ENCODE assay signal across 1 cellular context in genomic region chrX:13794417-13794816, GRCh38.
TF ChIP-seq lines count a peak whose summit lies in the region.

No MANE protein-coding gene starts in this region.

TF ChIP-seq in GM23338, 12 proteins besides CTCF, POLR2A, EP300 and RAD21 (continued from another document):
- TF ChIP-seq REST (IDR thresholded peaks at IDR 0.05; ENCODE audit: unreplicated experiment), result no peak
- TF ChIP-seq STAT1 (IDR thresholded peaks at IDR 0.05; ENCODE audit: unreplicated experiment), result no peak
- no peak for TF ChIP-seq CREB1 (CRISPR knock-in tag; IDR thresholded peaks at IDR 0.05; ENCODE audit: low read depth)
- no peak for TF ChIP-seq EZH2phosphoT487 (IDR thresholded peaks at IDR 0.05; ENCODE audit: unreplicated experiment)
- TF ChIP-seq EZH2 (IDR thresholded peaks at IDR 0.05; ENCODE audit: low read depth, unreplicated experiment), result no peak
- no peak for TF ChIP-seq NANOG (IDR thresholded peaks at IDR 0.05; ENCODE audit: borderline replicate concordance)
- TF ChIP-seq POLR2AphosphoS5 (IDR thresholded peaks at IDR 0.05; ENCODE audit: low read depth), result no peak
- TF ChIP-seq ZNF114 (CRISPR knock-in tag; IDR thresholded peaks at IDR 0.05), result no peak
- TF ChIP-seq ZNF331 (CRISPR knock-in tag; IDR thresholded peaks at IDR 0.05; ENCODE audit: low read depth), result no peak
- TF ChIP-seq ETS1 (IDR thresholded peaks at IDR 0.05), result no peak
